ENCODE assay signal across 2 cellular contexts in the genomic region with DNA sequence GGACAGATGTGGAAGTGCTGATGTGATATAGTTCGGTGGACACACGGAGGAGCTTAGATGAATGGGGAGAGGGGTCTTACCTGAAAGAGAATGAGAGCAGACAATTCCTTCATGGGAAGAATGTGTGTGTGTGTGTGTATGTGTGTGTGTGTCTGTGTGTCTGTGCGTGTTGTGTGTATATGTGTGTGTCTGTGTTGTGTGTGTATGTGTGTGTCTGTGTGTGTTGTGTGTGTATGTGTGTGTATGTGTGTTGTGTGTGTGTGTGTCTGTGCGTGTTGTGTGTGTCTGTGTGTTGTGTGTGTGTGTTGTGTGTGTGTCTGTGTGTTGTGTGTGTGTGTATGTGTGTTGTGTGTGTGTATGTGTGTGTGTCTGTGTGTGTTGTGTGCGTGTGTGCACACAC.
TF ChIP-seq lines count a peak whose summit lies in the region.

No MANE protein-coding gene starts in this region.

TF ChIP-seq in IMR-90, 13 proteins besides CTCF, POLR2A, EP300 and RAD21:
- no peak for TF ChIP-seq RFX5 (IDR thresholded peaks at IDR 0.05; ENCODE audit: low read depth, low read length)
- TF ChIP-seq MAFK (IDR thresholded peaks at IDR 0.05; ENCODE audit: low read depth, low read length) = no peak

TF ChIP-seq in H1, 55 proteins besides CTCF, POLR2A, EP300 and RAD21:
- TF ChIP-seq HDAC2 (IDR thresholded peaks at IDR 0.05; ENCODE audit: borderline replicate concordance in 1 of 2, low read depth in 2 of 2, low read length in 2 of 2) (no peak), GABPA (IDR thresholded peaks at IDR 0.05; ENCODE audit: borderline replicate concordance, insufficient read depth, low read length) (no peak), RNF2 (IDR thresholded peaks at IDR 0.05; ENCODE audit: borderline replicate concordance, low read depth, low read length, missing control alignments, poor library complexity, severe bottlenecking) (no peak), YY1 (IDR thresholded peaks at IDR 0.05; ENCODE audit: low read depth, low read length) (no peak), NRF1 (IDR thresholded peaks at IDR 0.05; ENCODE audit: low read depth, low read length) (no peak), EZH2 (IDR thresholded peaks at IDR 0.05; ENCODE audit: low read depth, low read length, severe bottlenecking) (no peak), JUND (IDR thresholded peaks at IDR 0.05; ENCODE audit: low read length) (no peak), HDAC6 (IDR thresholded peaks at IDR 0.05; ENCODE audit: low read depth, low read length) (no peak), NANOG (IDR thresholded peaks at IDR 0.05; ENCODE audit: insufficient read depth, low read depth, low read length, poor library complexity, severe bottlenecking) (no peak), CREB1 (IDR thresholded peaks at IDR 0.05) (no peak), TCF12 (IDR thresholded peaks at IDR 0.05; ENCODE audit: low read depth, low read length) (no peak), SIN3A (conservative IDR thresholded peaks at IDR 0.05 in 1 of 2, IDR thresholded peaks at IDR 0.05 in 1 of 2; ENCODE audit: low read depth in 1 of 2, low read length in 2 of 2) (no peak)
- TF ChIP-seq, protein P1, sequence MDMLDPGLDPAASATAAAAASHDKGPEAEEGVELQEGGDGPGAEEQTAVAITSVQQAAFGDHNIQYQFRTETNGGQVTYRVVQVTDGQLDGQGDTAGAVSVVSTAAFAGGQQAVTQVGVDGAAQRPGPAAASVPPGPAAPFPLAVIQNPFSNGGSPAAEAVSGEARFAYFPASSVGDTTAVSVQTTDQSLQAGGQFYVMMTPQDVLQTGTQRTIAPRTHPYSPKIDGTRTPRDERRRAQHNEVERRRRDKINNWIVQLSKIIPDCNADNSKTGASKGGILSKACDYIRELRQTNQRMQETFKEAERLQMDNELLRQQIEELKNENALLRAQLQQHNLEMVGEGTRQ (IDR thresholded peaks at IDR 0.05; ENCODE audit: low read length) = no peak
